In genomic region chr4:168831919-168832745, GRCh38 we compare ENCODE assay signal across 8 cellular contexts.
DNase-seq lines count a peak whose midpoint lies in the region; ATAC-seq and TF ChIP-seq lines count a peak whose summit lies in the region.

No MANE protein-coding gene starts in this region.

- peak overlapping the region; percentile 88 for H3K27ac Mint-ChIP-seq in endodermal cell
- peak overlapping the region; percentile 94 for H3K27ac Mint-ChIP-seq in mesothelial cell of epicardium

- DNase-seq in 8988T: peak; percentile 42
- peak; percentile 55 for DNase-seq in NCI-H460 (ENCODE audit: extremely low read depth, low read depth)
- DNase-seq in activated CD8-positive, alpha-beta memory T cell treated with anti-CD3 and anti-CD28 coated beads, Interleukin-2, amount 50 U/mL, for 4 hours: peak; percentile 56
- DNase-seq in endodermal cell: peak; percentile 91
- peak; percentile 54 to 72 for DNase-seq in mesothelial cell of epicardium (ENCODE audit: low spot score in 2 of 2, unreplicated experiment in 2 of 2)
- DNase-seq in stimulated activated CD8-positive, alpha-beta memory T cell treated with anti-CD3 and anti-CD28 coated beads, Interleukin-7, amount 100 ng/mL, for 1 hour (ENCODE audit: low read depth in 2 of 2): peak; percentile 6 to 16

- TF ChIP-seq CTCF in endodermal cell (conservative IDR thresholded peaks at IDR 0.05) (no peak), mesothelial cell of epicardium (IDR thresholded peaks at IDR 0.05; ENCODE audit: unreplicated experiment) (no peak)

- H3K9me3 Mint-ChIP-seq in endodermal cell (no peaks in the 10 kb centered on the region), mesothelial cell of epicardium (no peaks in the 10 kb centered on the region)

- peaks cover 12% of the 10 kb centered on the region for H3K36me3 Mint-ChIP-seq in endodermal cell (ENCODE audit: low read depth)
- H3K36me3 Mint-ChIP-seq in mesothelial cell of epicardium: peaks cover 12% of the 10 kb centered on the region

- peaks cover 22% of the 10 kb centered on the region for H3K36me3 ChIP-seq in endodermal cell (ENCODE audit: control insufficient read depth, insufficient read depth, low read length)

- ATAC-seq in GM18511 (IDR thresholded peaks at IDR 0.05; ENCODE audit: unreplicated experiment) (peak; percentile 87), HG02973 (IDR thresholded peaks at IDR 0.05; ENCODE audit: unreplicated experiment) (peak; percentile 66)

- H3K27me3 ChIP-seq in endodermal cell (ENCODE audit: control insufficient read depth, insufficient read depth, low read length, poor library complexity, severe bottlenecking): no peaks in the 10 kb centered on the region

- H3K4me3 Mint-ChIP-seq in endodermal cell: peak overlapping the region; percentile 82
- peak overlapping the region; percentile 90 for H3K4me3 Mint-ChIP-seq in mesothelial cell of epicardium

- H3K27ac ChIP-seq in endodermal cell (ENCODE audit: low read depth, low read length): peak overlapping the region; percentile 81

- peaks cover 42% of the 10 kb centered on the region for H3K27me3 Mint-ChIP-seq in endodermal cell (ENCODE audit: insufficient read depth)
- H3K27me3 Mint-ChIP-seq in mesothelial cell of epicardium (ENCODE audit: low read depth): no peaks in the 10 kb centered on the region

- peaks cover 3% of the 10 kb centered on the region for H3K4me1 Mint-ChIP-seq in endodermal cell
- H3K4me1 Mint-ChIP-seq in mesothelial cell of epicardium: peaks cover 35% of the 10 kb centered on the region

- H3K4me3 ChIP-seq in endodermal cell (ENCODE audit: low read length): peak overlapping the region; percentile 92

- no peaks in the 10 kb centered on the region for H3K4me1 ChIP-seq in endodermal cell (ENCODE audit: control insufficient read depth, insufficient read depth, low read length)

- H3K9ac ChIP-seq in endodermal cell (ENCODE audit: extremely low read depth, low read length, poor library complexity, severe bottlenecking): peak overlapping the region; percentile 82

- 0 to 1% methylated on average over 19 to 68 of the region's 68 CpGs for WGBS in endodermal cell (ENCODE audit: insufficient coverage in 1 of 2, insufficient read length in 1 of 2), 2 experiments

- no peaks in the 10 kb centered on the region for H3K9me3 ChIP-seq in endodermal cell (ENCODE audit: control insufficient read depth, low read length)

Comparison
In these comparisons a context has a peak if more than half of its experiments do, and no peak if none do; other contexts are left out.
1. Peak in every context shown above with its lines: DNase-seq, ATAC-seq, H3K4me3 ChIP-seq and H3K27ac ChIP-seq.
2. DNase-seq: peak in every context shown above with its lines; median percentile 91 in endodermal cell; 63 in mesothelial cell of epicardium; 56 in activated CD8-positive, alpha-beta memory T cell treated with anti-CD3 and anti-CD28 coated beads, Interleukin-2, amount 50 U/mL, for 4 hours; 55 in NCI-H460; 42 in 8988T; 11 in stimulated activated CD8-positive, alpha-beta memory T cell treated with anti-CD3 and anti-CD28 coated beads, Interleukin-7, amount 100 ng/mL, for 1 hour.